ENCODE assay signal across 9 cellular contexts in genomic region chr1:107230121-107230520, GRCh38.
"Had no signal": no experiment of that assay in that cellular context is flagged by ENCODE, and none has a peak within 500 bp of the region (broad histone marks: within the 10 kb centered on the region; RNA-seq: fewer than 3 reads in every experiment).

No MANE protein-coding gene starts in this region.

- H3K36me3 ChIP-seq: HAP-1 had no signal

- H3K9ac ChIP-seq: GM23248 had no signal

- H3K4me1 ChIP-seq: HAP-1 had no signal

- H3K27ac ChIP-seq: GM23248, HL-60 had no signal

- DNase-seq: GM23248, GOT3, H7, HFFc6, KBM-7 had no signal

- H3K9me3 ChIP-seq: HAP-1 had no signal

- ATAC-seq: HCT116, HepG2 had no signal

- H2AFZ ChIP-seq: GM23248 had no signal

- H3K4me3 ChIP-seq: GM23248, HAP-1 had no signal
